Comparison of ENCODE assay signal across 8 cellular contexts in genomic region chr3:4824948-4825325, GRCh38.
DNase-seq lines count a peak whose midpoint lies in the region; ATAC-seq and TF ChIP-seq lines count a peak whose summit lies in the region.

No MANE protein-coding gene starts in this region.

- peaks cover 74 to 98% (median 96%) of the 10 kb centered on the region in 3 donors for H3K4me1 Mint-ChIP-seq in CD8-positive, alpha-beta memory T cell

- CTCF ChIA-PET in CD8-positive, alpha-beta memory T cell (lab: Charles Lee): interaction anchor here (1.3 to 2.2 kb wide), 2 partner anchors 155 to 160 kb away, joined by 3 to 7 read pairs; no protein-coding TSS in a partner anchor
- CTCF ChIA-PET in A673 (lab: Charles Lee): no interaction called here

- H3K27me3 ChIP-seq in CD8-positive, alpha-beta memory T cell (ENCODE audit: insufficient read depth, low read length, poor library complexity, severe bottlenecking): no peaks in the 10 kb centered on the region
- no peaks in the 10 kb centered on the region for H3K27me3 ChIP-seq in osteoblast (ENCODE audit: insufficient read depth, low read length)
- H3K27me3 ChIP-seq in A673 (replicated peaks; ENCODE audit: insufficient read depth, low read depth, low read length, poor library complexity): no peaks in the 10 kb centered on the region

- no peak for ATAC-seq in HG03432 (IDR thresholded peaks at IDR 0.05; ENCODE audit: unreplicated experiment)
- no peak for ATAC-seq in HG03095 (IDR thresholded peaks at IDR 0.05; ENCODE audit: unreplicated experiment)

- H3K4me2 ChIP-seq in osteoblast (ENCODE audit: insufficient read depth, low read length): peak overlapping the region; percentile 16

- no peaks in the 10 kb centered on the region for H3K9me3 ChIP-seq in CD8-positive, alpha-beta memory T cell (ENCODE audit: low read length)
- H3K9me3 ChIP-seq in osteoblast (ENCODE audit: low read depth, low read length) (no peaks in the 10 kb centered on the region), A673 (ENCODE audit: low read depth, low read length, poor library complexity, severe bottlenecking) (no peaks in the 10 kb centered on the region)

- no TSS peak for BruUV-seq in A673 (replicated peaks; lab: Mats Ljungman, UMichigan)

- no peaks in the 10 kb centered on the region for H3K27me3 Mint-ChIP-seq in CD8-positive, alpha-beta memory T cell

- peak overlapping the region; percentile 20 for H3K4me3 ChIP-seq in CD8-positive, alpha-beta memory T cell (ENCODE audit: low read length)
- H3K4me3 ChIP-seq in osteoblast (ENCODE audit: insufficient read depth, low read length) (no peak overlapping the region), A673 (ENCODE audit: low read depth, low read length, poor library complexity, severe bottlenecking) (no peak overlapping the region)

- intact Hi-C loops in A673 (cut with micrococcal nuclease; ENCODE audit: unreplicated experiment): no loop called here

- DNase-seq in CD8-positive, alpha-beta memory T cell: no peak
- peak; percentile 43 for DNase-seq in NCI-H460 (ENCODE audit: extremely low read depth, low read depth)
- peak; percentile 28 for DNase-seq in dermis blood vessel endothelial cell
- DNase-seq in osteoblast (ENCODE audit: insufficient read length, low spot score, missing footprints): peak; percentile 93
- DNase-seq in A673 (ENCODE audit: low spot score): no peak
- no peak for DNase-seq in NCI-H2171 treated with DMSO at 0.1 percent for 48 hours (lab: John Stamatoyannopoulos, UW)

- H2AFZ ChIP-seq in osteoblast (ENCODE audit: low read length): no peak overlapping the region

- TF ChIP-seq CTCF in osteoblast (IDR thresholded peaks at IDR 0.05; ENCODE audit: extremely low read depth, low read depth, low read length) (no peak), A673 (conservative IDR thresholded peaks at IDR 0.05; ENCODE audit: low read depth, low read length) (no peak)

- H3K27ac Mint-ChIP-seq in CD8-positive, alpha-beta memory T cell: peak overlapping the region in 6 of 8 donors; percentile 16 to 92 (median 84)

- H3K9me3 Mint-ChIP-seq in CD8-positive, alpha-beta memory T cell: no peaks in the 10 kb centered on the region

- H3K36me3 ChIP-seq in CD8-positive, alpha-beta memory T cell (ENCODE audit: insufficient read depth, low read length): no peaks in the 10 kb centered on the region
- H3K36me3 ChIP-seq in osteoblast (ENCODE audit: insufficient read depth, low read length) (no peaks in the 10 kb centered on the region), A673 (ENCODE audit: insufficient read depth, low read length, poor library complexity, severe bottlenecking) (no peaks in the 10 kb centered on the region)

- H4K20me1 ChIP-seq in osteoblast (ENCODE audit: insufficient read depth, low read length): no peaks in the 10 kb centered on the region

- peak overlapping the region in 3 of 7 donors; percentile 6 to 68 (median 62) for H3K4me3 Mint-ChIP-seq in CD8-positive, alpha-beta memory T cell

- H3K4me1 ChIP-seq in CD8-positive, alpha-beta memory T cell (ENCODE audit: insufficient read depth, low read length): peaks cover 88% of the 10 kb centered on the region
- peaks cover 13% of the 10 kb centered on the region for H3K4me1 ChIP-seq in osteoblast (ENCODE audit: insufficient read depth, low read length)
- no peaks in the 10 kb centered on the region for H3K4me1 ChIP-seq in A673 (ENCODE audit: insufficient read depth, low read length, poor library complexity, severe bottlenecking)

- H3K36me3 Mint-ChIP-seq in CD8-positive, alpha-beta memory T cell: peaks cover 0 to 32% (median 4%) of the 10 kb centered on the region in 3 donors

- no peaks in the 10 kb centered on the region for H3K79me2 ChIP-seq in osteoblast (ENCODE audit: insufficient read depth, low read length)

- H3K27ac ChIP-seq in CD8-positive, alpha-beta memory T cell (ENCODE audit: low read depth, low read length): peak overlapping the region; percentile 19
- H3K27ac ChIP-seq in osteoblast (ENCODE audit: low read depth, low read length): no peak overlapping the region
- no peak overlapping the region for H3K27ac ChIP-seq in A673 (ENCODE audit: low read depth, low read length, poor library complexity, severe bottlenecking)

- POLR2A ChIA-PET in CD8-positive, alpha-beta memory T cell (lab: Charles Lee): interaction anchor here (2.2 kb wide), 1 partner anchor 154 kb away, joined by 5 read pairs; the partner anchor contains the start of gene BHLHE40
- POLR2A ChIA-PET in A673 (lab: Charles Lee; ENCODE audit: low non-redundant PET): no interaction called here

Comparison
In these comparisons a context has a peak if more than half of its experiments do, and no peak if none do; other contexts are left out.
1. DNase-seq: peak in NCI-H460 (single experiment), dermis blood vessel endothelial cell (single experiment) and osteoblast (single experiment); none in CD8-positive, alpha-beta memory T cell (0 of 5), A673 (single experiment) and NCI-H2171 treated with DMSO at 0.1 percent for 48 hours (single experiment).